Comparison of ENCODE assay signal across 8 cellular contexts in genomic region chr20:49888341-49889244, GRCh38. TPM values are rescaled to one million over a fixed set of nuclear protein-coding genes. Genes with fewer than 3 reads are reported as not detected.
DNase-seq lines count a peak whose midpoint lies in the region; ATAC-seq and TF ChIP-seq lines count a peak whose summit lies in the region.

No MANE protein-coding gene starts in this region.

- peak overlapping the region in 11 of 12 donors; percentile 35 to 79 (median 59) for H3K27ac ChIP-seq in heart left ventricle

- no peaks in the 10 kb centered on the region for H3K9me3 ChIP-seq in heart left ventricle

- H3K4me1 ChIP-seq in heart left ventricle, result peaks cover 0 to 71% (median 50%) of the 10 kb centered on the region in 12 donors

- no peaks in the 10 kb centered on the region for H3K27me3 ChIP-seq in heart left ventricle

- 57 to 66% (median 64%) methylated on average over 17 to 18 of the region's 18 CpGs for WGBS in heart left ventricle, 4 donors

- ATAC-seq in heart left ventricle (peak in 2 of 4 donors; percentile 8 to 9), GM18907 (IDR thresholded peaks at IDR 0.05; ENCODE audit: unreplicated experiment) (no peak), GM21423 (IDR thresholded peaks at IDR 0.05; ENCODE audit: unreplicated experiment) (no peak)

- H3K4me3 ChIP-seq in heart left ventricle, result no peak overlapping the region

- TF ChIP-seq POLR2A in heart left ventricle (IDR thresholded peaks at IDR 0.05), result no peak

- DNase-seq in ELR (ENCODE audit: low read depth) (peak; percentile 76), NAMALWA (ENCODE audit: low spot score) (peak; percentile 85), SW480 (ENCODE audit: low spot score) (peak; percentile 79), amniotic epithelial cell (ENCODE audit: low read depth) (peak; percentile 57), heart left ventricle (peak in 1 of 5 donors; percentile 65), pulmonary artery endothelial cell (ENCODE audit: low read depth, low spot score) (peak; percentile 22)

- peak; percentile 63 to 79 (median 74) for TF ChIP-seq CTCF in heart left ventricle (IDR thresholded peaks at IDR 0.05)

- peaks cover 0 to 45% (median 26%) of the 10 kb centered on the region in 9 donors for H3K36me3 ChIP-seq in heart left ventricle

- intact Hi-C loops in heart left ventricle (cut with DNase I), result loop anchor here in 6 of 10 donors (1.0 to 5.0 kb wide), 3 partner anchors 276 to 278 kb away; no protein-coding TSS in a partner anchor

RNA-seq across cellular contexts. Expression of gene SPATA2, which starts 26.7 kb away (rescaled TPM):
- total RNA-seq in heart left ventricle (1 to 10 TPM; 5.9 to 9.3 (median 7.8) TPM), pulmonary artery endothelial cell (1.2 and 1.3 TPM in 2 replicates)
- polyA plus RNA-seq in heart left ventricle, result 1 to 10 TPM; 4.3 to 8.0 TPM

RNA-seq across cellular contexts. Expression of gene RNF114, which starts 47.6 kb away (rescaled TPM):
- total RNA-seq in heart left ventricle, result 100 to 1,000 TPM in 2 of 9 donors, 10 to 100 TPM in 7; 42.1 to 128 (median 52.4) TPM
- 10 to 100 TPM; 36.5 to 48.5 TPM for polyA plus RNA-seq in heart left ventricle
- total RNA-seq in pulmonary artery endothelial cell, result 33.2 and 40.8 TPM in 2 replicates
